ENCODE assay signal across 8 cellular contexts in the genomic region with DNA sequence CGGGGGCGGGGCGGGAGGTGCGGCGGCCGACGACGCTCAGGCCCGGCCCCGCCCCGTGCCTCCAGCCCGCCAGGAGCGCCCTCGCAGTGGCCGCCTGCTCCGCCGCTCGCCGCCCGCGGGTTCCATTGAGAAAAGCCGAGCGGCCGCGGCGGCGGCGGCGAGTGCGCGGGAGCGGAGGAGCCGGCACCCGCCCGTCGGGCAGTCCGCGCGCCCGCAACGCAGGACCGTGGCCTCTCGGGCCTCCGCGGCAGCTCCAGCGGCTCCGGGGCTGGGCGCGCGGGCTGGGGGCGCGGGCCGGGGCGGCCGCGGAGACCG. TPM values are rescaled to one million over a fixed set of nuclear protein-coding genes. Genes with fewer than 3 reads are reported as not detected.
DNase-seq lines count a peak whose midpoint lies in the region; ATAC-seq and TF ChIP-seq lines count a peak whose summit lies in the region.

Gene ZFPM1 (plus strand): TSS at position 64 of the 315 bp plus-strand sequence. CDS start 359 bp downstream, outside the sequence.

- peaks cover 17% of the 10 kb centered on the region for H3K4me1 ChIP-seq in Panc1 (ENCODE audit: control insufficient read depth, insufficient read depth, low read length)

- in situ Hi-C loops in Panc1 (cut with HindIII; ENCODE audit: low pct_unique_long_range_greater_than_20kb, low sequenced_read_pairs), result no loop called here

- no peak for TF ChIP-seq CTCF in Panc1 (IDR thresholded peaks at IDR 0.05)
- no peak for TF ChIP-seq CTCF in fibroblast of pulmonary artery (IDR thresholded peaks at IDR 0.05; ENCODE audit: low read length, missing control alignments)

- no peaks in the 10 kb centered on the region for H3K27me3 ChIP-seq in Panc1 (ENCODE audit: control insufficient read depth, insufficient read depth, low read length)

- peak; percentile 24 for ATAC-seq in GM18861 (IDR thresholded peaks at IDR 0.05; ENCODE audit: unreplicated experiment)
- ATAC-seq in Panc1, result peak; percentile 84

- CTCF ChIA-PET in Panc1 (lab: Charles Lee), result no interaction called here

- no TSS peak for BruUV-seq in Panc1 (replicated peaks; lab: Mats Ljungman, UMichigan)

- no peaks in the 10 kb centered on the region; the same call in 1 of the 2 replicates for H3K36me3 ChIP-seq in Panc1 (ENCODE audit: control insufficient read depth, insufficient read depth, low read length)

- H3K9me3 ChIP-seq in Panc1 (ENCODE audit: control insufficient read depth, insufficient read depth, low read depth, low read length), result no peaks in the 10 kb centered on the region

- peak within 1 kb of the TSS; percentile 71 for H3K27ac ChIP-seq in Panc1 (ENCODE audit: low read length)
- peak within 1 kb of the TSS in 20 of 21 experiments; percentile 22 to 93 (median 76) for H3K27ac ChIP-seq in skin epidermis

- H3K4me3 ChIP-seq in Panc1 (ENCODE audit: low read depth in 2 of 2, low read length in 2 of 2), result peak within 1 kb of the TSS; percentile 51 to 71
- peak within 1 kb of the TSS; percentile 64 for H3K4me3 ChIP-seq in fibroblast of pulmonary artery (replicated peaks; ENCODE audit: low read depth, low read length)
- peak within 1 kb of the TSS; percentile 44 to 72 (median 55) for H3K4me3 ChIP-seq in skin epidermis

- intact Hi-C loops in Panc1 (cut with micrococcal nuclease; ENCODE audit: unreplicated experiment), result no loop called here

- no peak for DNase-seq in Panc1 (ENCODE audit: low read depth, low spot score)
- no peak for DNase-seq in fibroblast of pulmonary artery (ENCODE audit: low read depth)
- DNase-seq in NCI-H1417 (lab: John Stamatoyannopoulos, UW), result no peak
- DNase-seq in AG08396 (ENCODE audit: low spot score), result no peak
- no peak for DNase-seq in NCI-H1105 (lab: John Stamatoyannopoulos, UW)
- DNase-seq in SW 1271 (lab: John Stamatoyannopoulos, UW), result no peak

- POLR2A ChIA-PET in Panc1 (lab: Charles Lee), result no interaction called here

RNA-seq across cellular contexts. Expression of gene ZFPM1, which starts in this region (rescaled TPM):
- 3.9 TPM for total RNA-seq in Panc1 (2021; ENCODE audit: unreplicated experiment)
- polyA plus RNA-seq in Panc1 (2012; ENCODE audit: insufficient read length), result 3.8 TPM
